ENCODE assay signal across 1 cellular context in the genomic region with DNA sequence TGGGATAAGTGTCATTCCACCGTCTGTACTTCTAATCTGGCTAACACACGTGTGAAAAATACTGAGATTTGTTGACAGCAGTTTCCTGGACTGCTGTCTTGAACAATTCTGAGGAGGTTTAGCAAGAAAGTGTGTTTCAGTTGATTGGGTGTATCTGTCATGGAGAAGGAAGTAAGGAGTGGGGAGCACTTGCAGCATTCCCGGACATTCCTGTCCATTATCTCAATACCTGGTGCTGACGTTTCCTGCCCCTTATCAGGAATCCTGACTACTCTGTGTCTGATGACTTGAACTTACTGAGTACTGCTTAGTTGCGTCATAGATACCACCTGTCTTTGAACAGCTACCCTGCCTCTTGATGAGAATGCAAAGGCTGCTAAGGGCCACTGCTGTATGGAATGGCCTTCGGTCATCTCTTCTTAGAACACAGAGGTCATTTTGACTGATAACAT.
A peak's percentile ranks its signal among the peaks of the same experiment; 100 is the strongest.
TF ChIP-seq lines count a peak whose summit lies in the region.

No MANE protein-coding gene starts in this region.

TF ChIP-seq in HepG2, 621 proteins besides CTCF, POLR2A, EP300 and RAD21 (continued from another document):
- TF ChIP-seq, protein P1, sequence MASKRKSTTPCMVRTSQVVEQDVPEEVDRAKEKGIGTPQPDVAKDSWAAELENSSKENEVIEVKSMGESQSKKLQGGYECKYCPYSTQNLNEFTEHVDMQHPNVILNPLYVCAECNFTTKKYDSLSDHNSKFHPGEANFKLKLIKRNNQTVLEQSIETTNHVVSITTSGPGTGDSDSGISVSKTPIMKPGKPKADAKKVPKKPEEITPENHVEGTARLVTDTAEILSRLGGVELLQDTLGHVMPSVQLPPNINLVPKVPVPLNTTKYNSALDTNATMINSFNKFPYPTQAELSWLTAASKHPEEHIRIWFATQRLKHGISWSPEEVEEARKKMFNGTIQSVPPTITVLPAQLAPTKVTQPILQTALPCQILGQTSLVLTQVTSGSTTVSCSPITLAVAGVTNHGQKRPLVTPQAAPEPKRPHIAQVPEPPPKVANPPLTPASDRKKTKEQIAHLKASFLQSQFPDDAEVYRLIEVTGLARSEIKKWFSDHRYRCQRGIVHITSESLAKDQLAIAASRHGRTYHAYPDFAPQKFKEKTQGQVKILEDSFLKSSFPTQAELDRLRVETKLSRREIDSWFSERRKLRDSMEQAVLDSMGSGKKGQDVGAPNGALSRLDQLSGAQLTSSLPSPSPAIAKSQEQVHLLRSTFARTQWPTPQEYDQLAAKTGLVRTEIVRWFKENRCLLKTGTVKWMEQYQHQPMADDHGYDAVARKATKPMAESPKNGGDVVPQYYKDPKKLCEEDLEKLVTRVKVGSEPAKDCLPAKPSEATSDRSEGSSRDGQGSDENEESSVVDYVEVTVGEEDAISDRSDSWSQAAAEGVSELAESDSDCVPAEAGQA (IDR thresholded peaks at IDR 0.05; ENCODE audit: low read depth), result no peak
- TF ChIP-seq, protein P1 (CRISPR knock-in tag; IDR thresholded peaks at IDR 0.05; ENCODE audit: borderline replicate concordance), result no peak
- TF ChIP-seq, protein P2, sequence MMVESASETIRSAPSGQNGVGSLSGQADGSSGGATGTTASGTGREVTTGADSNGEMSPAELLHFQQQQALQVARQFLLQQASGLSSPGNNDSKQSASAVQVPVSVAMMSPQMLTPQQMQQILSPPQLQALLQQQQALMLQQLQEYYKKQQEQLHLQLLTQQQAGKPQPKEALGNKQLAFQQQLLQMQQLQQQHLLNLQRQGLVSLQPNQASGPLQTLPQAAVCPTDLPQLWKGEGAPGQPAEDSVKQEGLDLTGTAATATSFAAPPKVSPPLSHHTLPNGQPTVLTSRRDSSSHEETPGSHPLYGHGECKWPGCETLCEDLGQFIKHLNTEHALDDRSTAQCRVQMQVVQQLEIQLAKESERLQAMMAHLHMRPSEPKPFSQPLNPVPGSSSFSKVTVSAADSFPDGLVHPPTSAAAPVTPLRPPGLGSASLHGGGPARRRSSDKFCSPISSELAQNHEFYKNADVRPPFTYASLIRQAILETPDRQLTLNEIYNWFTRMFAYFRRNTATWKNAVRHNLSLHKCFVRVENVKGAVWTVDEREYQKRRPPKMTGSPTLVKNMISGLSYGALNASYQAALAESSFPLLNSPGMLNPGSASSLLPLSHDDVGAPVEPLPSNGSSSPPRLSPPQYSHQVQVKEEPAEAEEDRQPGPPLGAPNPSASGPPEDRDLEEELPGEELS (CRISPR knock-in tag; IDR thresholded peaks at IDR 0.05), result no peak
- peak; percentile 54 for TF ChIP-seq CEBPB (IDR thresholded peaks at IDR 0.05; ENCODE audit: borderline replicate concordance, low read depth, low read length)
- peak; percentile 53 for TF ChIP-seq CEBPG (CRISPR knock-in tag; IDR thresholded peaks at IDR 0.05)
- TF ChIP-seq, protein P3, sequence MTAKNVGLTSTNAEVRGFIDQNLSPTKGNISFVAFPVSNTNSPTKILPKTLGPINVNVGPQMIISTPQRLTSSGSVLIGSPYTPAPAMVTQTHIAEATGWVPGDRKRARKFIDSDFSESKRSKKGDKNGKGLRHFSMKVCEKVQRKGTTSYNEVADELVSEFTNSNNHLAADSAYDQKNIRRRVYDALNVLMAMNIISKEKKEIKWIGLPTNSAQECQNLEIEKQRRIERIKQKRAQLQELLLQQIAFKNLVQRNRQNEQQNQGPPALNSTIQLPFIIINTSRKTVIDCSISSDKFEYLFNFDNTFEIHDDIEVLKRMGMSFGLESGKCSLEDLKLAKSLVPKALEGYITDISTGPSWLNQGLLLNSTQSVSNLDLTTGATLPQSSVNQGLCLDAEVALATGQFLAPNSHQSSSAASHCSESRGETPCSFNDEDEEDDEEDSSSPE (CRISPR knock-in tag; IDR thresholded peaks at IDR 0.05), result no peak
